In the genomic region with DNA sequence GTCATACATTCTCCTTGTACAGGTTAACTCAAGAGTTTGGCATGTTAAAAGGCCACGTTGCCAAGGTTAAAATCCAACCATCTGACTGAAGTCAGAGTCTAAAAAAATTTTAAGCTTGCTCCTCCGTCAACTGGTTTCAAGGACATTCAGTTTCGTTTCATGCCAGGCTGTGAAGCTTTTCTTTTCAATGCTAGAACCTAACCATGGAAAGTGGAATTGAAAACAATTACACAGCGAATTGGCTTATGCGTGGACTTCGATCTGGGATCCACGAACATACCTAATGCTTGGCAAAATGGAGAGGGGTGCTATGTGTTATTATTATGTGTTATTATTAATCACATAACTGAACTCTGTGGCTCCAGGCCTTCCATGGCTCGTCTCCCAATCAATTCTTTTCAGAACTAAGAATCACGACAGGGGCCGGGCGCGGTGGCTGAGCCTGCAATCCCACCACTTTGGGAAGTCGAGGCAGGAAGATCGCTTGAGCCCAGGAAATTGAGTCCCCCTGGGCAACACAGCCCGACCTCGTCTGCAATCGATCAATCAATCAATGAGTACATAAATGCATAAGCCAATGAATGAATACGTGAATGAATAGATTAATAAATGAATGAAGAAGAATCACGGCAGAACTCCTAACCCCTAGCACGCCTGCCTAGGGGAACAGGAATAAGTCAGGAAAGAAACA, we compare ENCODE assay signal across 8 cellular contexts. TPM values are rescaled to one million over a fixed set of nuclear protein-coding genes. Genes with fewer than 3 reads are reported as not detected.
A peak's percentile ranks its signal among the peaks of the same experiment; 100 is the strongest.
DNase-seq lines count a peak whose midpoint lies in the region; ATAC-seq, FAIRE-seq and TF ChIP-seq lines count a peak whose summit lies in the region.

No MANE protein-coding gene starts in this region.

- H3K27me3 ChIP-seq in GM06990 (replicated peaks; ENCODE audit: control insufficient read depth, insufficient read depth, low read length) (no peaks in the 10 kb centered on the region), transverse colon (no peaks in the 10 kb centered on the region)

- no peak for TF ChIP-seq CTCF in GM06990 (IDR thresholded peaks at IDR 0.05; ENCODE audit: insufficient read depth, low read length, poor library complexity, severe bottlenecking)
- TF ChIP-seq CTCF in transverse colon (IDR thresholded peaks at IDR 0.05) = no peak

- H3K4me1 ChIP-seq in transverse colon = peaks cover 12 to 43% (median 16%) of the 10 kb centered on the region in 4 donors

- H3K36me3 ChIP-seq in GM06990 (ENCODE audit: control insufficient read depth, insufficient read depth, low read length) (no peaks in the 10 kb centered on the region; the same call in 1 of the 2 replicates), transverse colon (no peaks in the 10 kb centered on the region)

- TF ChIP-seq POLR2A in H54 (IDR thresholded peaks at IDR 0.05; ENCODE audit: low read depth, low read length) = no peak
- TF ChIP-seq POLR2A in transverse colon (IDR thresholded peaks at IDR 0.05) = no peak

- intact Hi-C loops in transverse colon (cut with DNase I; ENCODE audit: low total_unique reads) = no loop called here

- in situ Hi-C loops in transverse colon (cut with MboI; ENCODE audit: low pct_ligation_motif_present in 1 of 4, low pct_unique_long_range_greater_than_20kb in 1 of 4, low sequenced_read_pairs in 3 of 4) = no loop called here

- WGBS in transverse colon (ENCODE audit: low coverage in 1 of 2), 2 donors = 9 to 10% methylated on average over 2 to 20 of the region's 20 CpGs

- no peak for TF ChIP-seq EP300 in transverse colon (IDR thresholded peaks at IDR 0.05; ENCODE audit: low read depth)

- H3K27ac ChIP-seq in cingulate gyrus (ENCODE audit: low read depth, low read length) = peak overlapping the region; percentile 75
- peak overlapping the region; percentile 93 to 99 (median 98) for H3K27ac ChIP-seq in transverse colon

- H3K4me3 ChIP-seq in GM06990 (replicated peaks; ENCODE audit: low read depth, low read length) (peak overlapping the region; percentile 86), transverse colon (peak overlapping the region; percentile 27 to 99 (median 88))

- DNase-seq in GM06990 (ENCODE audit: extremely low read depth, insufficient read length) = peak; percentile 31
- DNase-seq in H54 (ENCODE audit: insufficient read length, low spot score) = no peak
- DNase-seq in RCC 7860 (ENCODE audit: low spot score) = peak; percentile 22
- peak; percentile 49 for DNase-seq in medulla oblongata (ENCODE audit: extremely low spot score)
- DNase-seq in transverse colon = peak; percentile 19
- DNase-seq in OCI-M2 (lab: John Stamatoyannopoulos, UW; ENCODE audit: unreplicated experiment) = no peak

- no peak for ATAC-seq in HG03196 (IDR thresholded peaks at IDR 0.05; ENCODE audit: unreplicated experiment)

- H3K9me3 ChIP-seq in transverse colon = no peaks in the 10 kb centered on the region

- FAIRE-seq in H54 (lab: Jason Lieb, UNC) (peak; percentile 55), RCC 7860 (lab: Jason Lieb, UNC) (no peak)

RNA-seq across cellular contexts. Expression of a gene that starts 0.8 kb away (rescaled TPM):
- 10 to 100 TPM; 15.8 to 24.1 (median 18.7) TPM for total RNA-seq in transverse colon

RNA-seq across cellular contexts. Expression of a gene that starts 7.1 kb away (rescaled TPM):
- 10 to 100 TPM in 3 of 4 donors, 1 to 10 TPM in 1; 8.6 to 69.3 (median 15.4) TPM for total RNA-seq in transverse colon

Comparison
In these comparisons a context has a peak if more than half of its experiments do, and no peak if none do; other contexts are left out.
1. DNase-seq: peak in GM06990 (single experiment), RCC 7860 (single experiment), medulla oblongata (single experiment) and transverse colon (single experiment); none in H54 (single experiment) and OCI-M2 (single experiment).